1 cellular context compared by ENCODE assay signal in the genomic region with DNA sequence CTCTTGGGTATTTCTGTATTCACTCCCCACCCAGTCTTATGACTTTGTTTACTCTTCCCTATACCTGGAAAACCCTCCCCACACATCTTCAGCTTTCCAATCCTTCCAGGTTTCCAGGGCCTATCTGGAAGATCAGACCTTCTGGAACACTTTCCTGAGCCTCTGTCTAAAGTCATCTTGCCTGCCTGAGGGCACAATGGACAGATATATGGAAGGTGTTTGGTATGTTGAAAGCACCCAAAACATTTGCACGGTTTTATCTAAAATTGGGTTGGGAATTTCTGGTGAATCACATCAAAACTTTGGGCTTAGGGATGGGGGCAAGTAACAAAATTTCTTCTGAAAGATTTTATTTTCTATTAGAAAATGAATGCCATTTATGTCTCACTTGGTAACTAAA.
TF ChIP-seq lines count a peak whose summit lies in the region.

No MANE protein-coding gene starts in this region.

TF ChIP-seq in A549, 52 proteins besides CTCF, POLR2A, EP300 and RAD21:
- no peak for TF ChIP-seq GATA3 (IDR thresholded peaks at IDR 0.05; ENCODE audit: borderline replicate concordance)
- TF ChIP-seq CEBPB (IDR thresholded peaks at IDR 0.05): no peak
- TF ChIP-seq FOSB (CRISPR knock-in tag; IDR thresholded peaks at IDR 0.05): no peak
- TF ChIP-seq RARB (CRISPR knock-in tag; IDR thresholded peaks at IDR 0.05): no peak
